9 cellular contexts compared by ENCODE assay signal in the genomic region with DNA sequence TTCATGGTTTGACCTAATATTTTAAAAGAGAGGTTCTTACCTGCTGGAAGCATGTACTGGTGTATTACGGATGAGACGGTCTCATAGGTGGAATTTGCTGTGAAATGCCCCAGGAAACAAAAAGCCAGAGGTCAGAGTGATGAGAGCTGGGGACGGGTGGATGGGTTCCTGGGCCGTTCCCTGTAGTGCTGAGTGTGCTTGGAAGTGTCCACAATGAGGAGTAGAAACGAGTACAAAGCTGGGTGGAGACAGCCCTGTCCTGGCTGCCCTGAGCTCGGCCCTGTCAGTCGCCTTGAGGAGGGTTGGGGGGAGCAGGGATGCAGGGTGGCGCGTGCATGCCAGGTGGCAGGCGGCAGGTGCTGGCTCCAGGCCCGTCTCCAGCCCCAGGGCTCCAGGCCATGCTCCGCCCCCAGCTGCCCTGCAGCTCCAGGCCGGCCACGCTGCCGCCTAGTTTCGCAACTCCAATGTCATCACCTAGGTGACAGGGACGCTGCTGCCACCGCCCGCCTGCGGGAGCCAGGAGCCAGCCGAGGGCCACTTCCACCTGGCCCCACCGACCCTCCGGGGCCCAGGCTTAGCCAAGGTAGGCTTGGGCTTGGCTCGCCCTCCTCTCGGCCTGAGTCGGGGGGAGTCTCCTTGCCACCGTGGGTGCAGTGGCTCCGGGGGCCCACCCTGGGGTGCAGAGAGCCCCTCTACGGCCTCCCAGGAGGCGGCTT. TPM values are rescaled to one million over a fixed set of nuclear protein-coding genes. Genes with fewer than 3 reads are reported as not detected.
A peak's percentile ranks its signal among the peaks of the same experiment; 100 is the strongest.
DNase-seq lines count a peak whose midpoint lies in the region; ATAC-seq, FAIRE-seq and TF ChIP-seq lines count a peak whose summit lies in the region.
"Had no signal": no experiment of that assay in that cellular context is flagged by ENCODE, and none has a peak within 500 bp of the region (broad histone marks: within the 10 kb centered on the region; RNA-seq: fewer than 3 reads in every experiment).

No MANE protein-coding gene starts in this region.

- no peak overlapping the region for H3K27ac ChIP-seq in A549

- no peaks in the 10 kb centered on the region for H3K4me1 Mint-ChIP-seq in immature natural killer cell

- no peak for FAIRE-seq in A549 (lab: Jason Lieb, UNC)

- H3K4me1 ChIP-seq in A549 = peaks cover 10% of the 10 kb centered on the region

- no peak for TF ChIP-seq RAD21 in A549 (conservative IDR thresholded peaks at IDR 0.05 in 1 of 2, IDR thresholded peaks at IDR 0.05 in 1 of 2)

- H3K9me3 Mint-ChIP-seq in immature natural killer cell = no peaks in the 10 kb centered on the region
- H3K9me3 Mint-ChIP-seq: CD4-positive, CD25-positive, alpha-beta regulatory T cell had no signal

- peak overlapping the region; percentile 53 for H3K4me2 ChIP-seq in A549

- H3K4me3 Mint-ChIP-seq in immature natural killer cell = no peak overlapping the region
- H3K4me3 Mint-ChIP-seq: CD4-positive, CD25-positive, alpha-beta regulatory T cell had no signal

- CTCF ChIA-PET in A549 (lab: Yijun Ruan, JAX) (no interaction called here), HEK293T (lab: Yijun Ruan, JAX) (no interaction called here)

- TF ChIP-seq POLR2A in A549 (IDR thresholded peaks at IDR 0.05; ENCODE audit: low read length) = no peak

- 40% methylated on average over 9 of the region's 30 CpGs for WGBS in A549 (ENCODE audit: missing lambda C conversion rate)

- H3K27me3 Mint-ChIP-seq in immature natural killer cell (ENCODE audit: low read depth in 3 of 3) = peaks cover 0 to 5% (median 1%) of the 10 kb centered on the region in 3 donors

- H3K4me3 ChIP-seq in A549 = no peak overlapping the region

- no peak for TF ChIP-seq EP300 in A549 (IDR thresholded peaks at IDR 0.05)

- no peak for TF ChIP-seq CTCF in A549 (IDR thresholded peaks at IDR 0.05)

- no peaks in the 10 kb centered on the region for H3K9me3 ChIP-seq in A549

- peak in 1 of 2 experiments; percentile 32 for DNase-seq in A549 (ENCODE audit: low read depth in 1 of 2, low spot score in 1 of 2)
- peak; percentile 24 for DNase-seq in LHCN-M2 (ENCODE audit: low read depth)
- peak; percentile 57 for DNase-seq in SKM-1 (lab: John Stamatoyannopoulos, UW; ENCODE audit: unreplicated experiment)
- peak; percentile 85 for DNase-seq in left kidney (ENCODE audit: low read depth, low spot score)
- no peak for DNase-seq in HEK293T (ENCODE audit: extremely low spot score)
- DNase-seq in stimulated activated naive CD4-positive, alpha-beta T cell treated with Interleukin-2 at 50 U/mL for 16 hours (lab: John Stamatoyannopoulos, UW) = no peak
- no peak for DNase-seq in immature natural killer cell
- DNase-seq: CD4-positive, CD25-positive, alpha-beta regulatory T cell had no signal

- POLR2A ChIA-PET in A549 (lab: Yijun Ruan, JAX) = no interaction called here
- POLR2A ChIA-PET in HEK293T (lab: Yijun Ruan, JAX) = no interaction called here

- peak; percentile 53 to 58; a peak in 4 of 6 replicates for ATAC-seq in A549
- ATAC-seq in GM21515 (IDR thresholded peaks at IDR 0.05; ENCODE audit: unreplicated experiment) = no peak

- H3K36me3 Mint-ChIP-seq in immature natural killer cell = no peaks in the 10 kb centered on the region
- H3K36me3 Mint-ChIP-seq: CD4-positive, CD25-positive, alpha-beta regulatory T cell had no signal

- no peak overlapping the region for H3K27ac Mint-ChIP-seq in immature natural killer cell
- H3K27ac Mint-ChIP-seq: CD4-positive, CD25-positive, alpha-beta regulatory T cell had no signal

TF ChIP-seq in A549, 52 proteins besides CTCF, POLR2A, EP300 and RAD21:
- no peak for TF ChIP-seq NFE2L2 (conservative IDR thresholded peaks at IDR 0.05; ENCODE audit: low read length)
- TF ChIP-seq CEBPB (IDR thresholded peaks at IDR 0.05) = peak; percentile 56 to 86; a peak in 3 of 4 replicates

TF ChIP-seq in HEK293T, 16 proteins besides CTCF, POLR2A, EP300 and RAD21:
- TF ChIP-seq FOXA1 (IDR thresholded peaks at IDR 0.05) = no peak
- TF ChIP-seq, protein P1, sequence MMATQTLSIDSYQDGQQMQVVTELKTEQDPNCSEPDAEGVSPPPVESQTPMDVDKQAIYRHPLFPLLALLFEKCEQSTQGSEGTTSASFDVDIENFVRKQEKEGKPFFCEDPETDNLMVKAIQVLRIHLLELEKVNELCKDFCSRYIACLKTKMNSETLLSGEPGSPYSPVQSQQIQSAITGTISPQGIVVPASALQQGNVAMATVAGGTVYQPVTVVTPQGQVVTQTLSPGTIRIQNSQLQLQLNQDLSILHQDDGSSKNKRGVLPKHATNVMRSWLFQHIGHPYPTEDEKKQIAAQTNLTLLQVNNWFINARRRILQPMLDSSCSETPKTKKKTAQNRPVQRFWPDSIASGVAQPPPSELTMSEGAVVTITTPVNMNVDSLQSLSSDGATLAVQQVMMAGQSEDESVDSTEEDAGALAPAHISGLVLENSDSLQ (IDR thresholded peaks at IDR 0.05) = no peak
- no peak for TF ChIP-seq ELF4 (IDR thresholded peaks at IDR 0.05)
- no peak for TF ChIP-seq SP1 (IDR thresholded peaks at IDR 0.05)
- no peak for TF ChIP-seq L3MBTL2 (conservative IDR thresholded peaks at IDR 0.05)

RNA-seq across cellular contexts. Expression of a gene that starts 16.4 kb away (rescaled TPM):
- 0.01 TPM in 1 of 2 replicates, not detected in the other for polyA plus RNA-seq in A549 (2011; rRNA removed)
- polyA plus RNA-seq in A549 (2012; cell fraction: cytosol; rRNA removed) = 0.11 and 0.21 TPM in 2 replicates
- polyA plus RNA-seq in A549 (2012; cell fraction: nucleus; rRNA removed) = 0.40 and 0.46 TPM in 2 replicates
- 0.09 to 0.25 TPM (median 0.16 TPM) in 3 replicates for polyA plus RNA-seq in A549 (2017; fragmentation: RNase III; extraction: RNeasy Plus Mini Kit Qiagen cat#74134 plus additional on column Dnase treatment)
- 0.04 TPM in 1 of 2 replicates, not detected in the other for polyA minus RNA-seq in A549 (2011; rRNA and poly(A)+ RNA removed)
- 2.4 and 2.6 TPM in 2 replicates for total RNA-seq in LHCN-M2 (2014; rRNA removed)
- polyA plus RNA-seq in LHCN-M2 (2012) = 1.4 TPM
- not detected for polyA plus RNA-seq in immature natural killer cell
- total RNA-seq: CD4-positive, CD25-positive, alpha-beta regulatory T cell had no signal

RNA-seq across cellular contexts. Expression of a gene that starts 18.8 kb away (rescaled TPM):
- polyA plus RNA-seq in A549 (2011; rRNA removed) = 16.1 and 18.4 TPM in 2 replicates
- polyA plus RNA-seq in A549 (2012; cell fraction: cytosol; rRNA removed) = 26.9 and 35.9 TPM in 2 replicates
- polyA plus RNA-seq in A549 (2012; cell fraction: nucleus; rRNA removed) = 64.5 and 65.1 TPM in 2 replicates
- polyA plus RNA-seq in A549 (2017; fragmentation: RNase III; extraction: RNeasy Plus Mini Kit Qiagen cat#74134 plus additional on column Dnase treatment) = 12.1 to 15.4 TPM (median 12.9 TPM) in 3 replicates
- 16.7 and 26.1 TPM in 2 replicates for polyA minus RNA-seq in A549 (2011; rRNA and poly(A)+ RNA removed)
- total RNA-seq in LHCN-M2 (2014; rRNA removed) = 23.3 and 23.7 TPM in 2 replicates
- polyA plus RNA-seq in LHCN-M2 (2012) = 16.0 TPM
- polyA plus RNA-seq in immature natural killer cell = 10 to 100 TPM; 19.9 to 26.8 (median 21.1) TPM

RNA-seq across cellular contexts. Expression of a gene that starts 43.9 kb away (rescaled TPM):
- polyA plus RNA-seq in A549 (2011; rRNA removed) (13.1 and 15.8 TPM in 2 replicates), A549 (2017; fragmentation: RNase III; extraction: RNeasy Plus Mini Kit Qiagen cat#74134 plus additional on column Dnase treatment) (18.4 to 20.1 TPM (median 18.7 TPM) in 3 replicates), immature natural killer cell (10 to 100 TPM; 36.2 to 43.4 (median 40.3) TPM)
- 11.4 and 14.6 TPM in 2 replicates for polyA plus RNA-seq in A549 (2012; cell fraction: cytosol; rRNA removed)
- polyA plus RNA-seq in A549 (2012; cell fraction: nucleus; rRNA removed) = 6.2 and 7.1 TPM in 2 replicates
- polyA minus RNA-seq in A549 (2011; rRNA and poly(A)+ RNA removed) = 13.8 and 18.7 TPM in 2 replicates
- 12.4 and 19.6 TPM in 2 replicates for total RNA-seq in LHCN-M2 (2014; rRNA removed)
- polyA plus RNA-seq in LHCN-M2 (2012) = 45.1 TPM

RNA-seq across cellular contexts. Expression of a gene that starts 57.4 kb away (rescaled TPM):
- polyA plus RNA-seq in A549 (2011; rRNA removed) = 0.66 and 0.82 TPM in 2 replicates
- 2.3 and 3.2 TPM in 2 replicates for polyA plus RNA-seq in A549 (2012; cell fraction: cytosol; rRNA removed)
- polyA plus RNA-seq in A549 (2012; cell fraction: nucleus; rRNA removed) = 23.8 and 39.3 TPM in 2 replicates
- polyA plus RNA-seq in A549 (2017; fragmentation: RNase III; extraction: RNeasy Plus Mini Kit Qiagen cat#74134 plus additional on column Dnase treatment) = 10.2 to 13.7 TPM (median 12.7 TPM) in 3 replicates
- 0.39 and 0.41 TPM in 2 replicates for polyA minus RNA-seq in A549 (2011; rRNA and poly(A)+ RNA removed)
- total RNA-seq in LHCN-M2 (2014; rRNA removed) = 0.11 and 0.26 TPM in 2 replicates
- polyA plus RNA-seq in LHCN-M2 (2012) = 4.6 TPM
- under 1 TPM in 1 of 3 donors, not detected in 2; 0.08 TPM for polyA plus RNA-seq in immature natural killer cell

Comparison
In these comparisons a context has a peak if more than half of its experiments do, and no peak if none do; other contexts are left out.
1. DNase-seq: peak in LHCN-M2 (single experiment), SKM-1 (single experiment) and left kidney (single experiment); none in HEK293T (single experiment), stimulated activated naive CD4-positive, alpha-beta T cell treated with Interleukin-2 at 50 U/mL for 16 hours (single experiment) and immature natural killer cell (0 of 3).